Comparison of ENCODE assay signal across 1 cellular context in genomic region chr4:185738038-185738552, GRCh38.
TF ChIP-seq lines count a peak whose summit lies in the region.

No MANE protein-coding gene starts in this region.

TF ChIP-seq in liver, 16 proteins besides CTCF, POLR2A, EP300 and RAD21 (continued from another document):
- peak; percentile 77 for TF ChIP-seq REST (IDR thresholded peaks at IDR 0.05)
- no peak for TF ChIP-seq MAX (IDR thresholded peaks at IDR 0.05)
- peak; percentile 34 to 42 for TF ChIP-seq HNF4A (conservative IDR thresholded peaks at IDR 0.05)
